ENCODE assay signal across 1 cellular context in the genomic region with DNA sequence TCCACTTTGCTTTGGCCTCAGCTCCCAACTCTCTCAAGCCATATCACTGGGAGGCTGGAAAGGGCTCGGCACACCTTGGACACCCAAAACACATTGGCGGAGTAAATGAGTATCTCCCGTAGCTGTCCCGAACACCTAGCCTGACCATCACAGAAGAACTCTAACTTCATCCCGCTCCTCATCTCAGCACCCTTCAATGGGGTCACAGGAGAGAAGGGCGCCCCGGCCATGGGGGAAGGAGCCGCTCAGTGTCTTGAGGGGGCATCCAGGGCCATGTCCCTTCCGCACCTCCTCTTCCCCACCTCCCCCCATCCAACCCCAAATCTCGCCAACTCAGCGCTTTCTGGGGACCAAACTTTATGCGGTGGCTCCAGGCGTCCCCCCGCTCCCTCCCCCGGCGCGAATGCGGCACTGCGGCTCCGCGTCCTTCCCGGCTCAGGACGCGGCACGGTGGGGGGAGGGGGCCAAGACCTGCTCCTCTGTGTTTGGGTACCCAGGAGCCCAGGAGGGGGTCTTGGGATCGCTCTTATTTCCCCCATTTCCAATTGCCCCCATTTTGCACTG.
A peak's percentile ranks its signal among the peaks of the same experiment; 100 is the strongest.
TF ChIP-seq lines count a peak whose summit lies in the region.

No MANE protein-coding gene starts in this region.

TF ChIP-seq in WTC11, 78 proteins besides CTCF, POLR2A, EP300 and RAD21:
- TF ChIP-seq ARID4B (CRISPR knock-in tag; IDR thresholded peaks at IDR 0.05; ENCODE audit: borderline replicate concordance) (0 out of 2 replicates have a peak, but pooled peaks have one; percentile 20), NR1H2 (CRISPR knock-in tag; IDR thresholded peaks at IDR 0.05) (no peak), TEAD4 (CRISPR knock-in tag; IDR thresholded peaks at IDR 0.05) (0 out of 2 replicates have a peak, but pooled peaks have one; percentile 11), E2F4 (CRISPR knock-in tag; IDR thresholded peaks at IDR 0.05; ENCODE audit: borderline replicate concordance, low read depth) (no peak), MAX (CRISPR knock-in tag; IDR thresholded peaks at IDR 0.05) (no peak), NFE2L1 (CRISPR knock-in tag; IDR thresholded peaks at IDR 0.05) (no peak)
